In the genomic region with DNA sequence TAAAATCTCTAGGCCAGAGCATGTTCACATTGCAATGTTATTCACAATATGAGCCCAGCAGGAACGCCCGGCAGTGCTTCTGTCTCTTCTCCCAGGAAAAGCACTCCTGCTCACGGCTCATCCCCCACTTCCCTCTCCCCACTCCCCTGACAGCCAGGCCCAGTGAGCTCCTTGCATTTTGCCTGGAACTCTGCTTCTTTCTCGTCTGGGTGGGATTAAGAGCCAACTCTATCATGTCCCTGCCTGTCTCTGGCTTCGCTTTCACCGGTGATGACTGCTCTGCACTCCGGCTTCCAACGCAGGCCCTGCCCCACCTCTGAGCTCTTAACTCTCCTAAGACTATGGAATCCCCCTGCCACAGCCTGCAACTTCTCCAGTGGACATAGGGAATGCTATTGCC, we compare ENCODE assay signal across 20 cellular contexts. TPM values are rescaled to one million over a fixed set of nuclear protein-coding genes. Genes with fewer than 3 reads are reported as not detected.
DNase-seq lines count a peak whose midpoint lies in the region; ATAC-seq, FAIRE-seq and TF ChIP-seq lines count a peak whose summit lies in the region.
"Had no signal": no experiment of that assay in that cellular context is flagged by ENCODE, and none has a peak within 500 bp of the region (broad histone marks: within the 10 kb centered on the region; RNA-seq: fewer than 3 reads in every experiment).

No MANE protein-coding gene starts in this region.

- WGBS in psoas muscle, 3 donors, result 79 to 84% (median 80%) methylated on average over 8 of the region's 8 CpGs

- CTCF ChIA-PET in MCF 10A (lab: Yijun Ruan, JAX) (interaction anchor here (0.6 to 2.9 kb wide), 5 partner anchors 11 to 1987 kb away, joined by 3 to 13 read pairs (median 3); no protein-coding TSS in a partner anchor), GM10248 (lab: Yijun Ruan, JAX) (interaction anchor here (1.0 to 3.0 kb wide), 3 partner anchors 9 to 18 kb away, joined by 3 to 17 read pairs (median 5); no protein-coding TSS in a partner anchor)

- peak overlapping the region; percentile 27 for H3K27ac Mint-ChIP-seq in MCF 10A (ENCODE audit: low read depth, unreplicated experiment)
- H3K27ac Mint-ChIP-seq in neural crest cell (ENCODE audit: unreplicated experiment), result peak overlapping the region; percentile 43
- H3K27ac Mint-ChIP-seq: CD4-positive, alpha-beta T cell had no signal

- H3K9me3 ChIP-seq in breast epithelium (no peaks in the 10 kb centered on the region), psoas muscle (no peaks in the 10 kb centered on the region)
- H3K9me3 ChIP-seq: BE2C had no signal

- TF ChIP-seq CTCF in MCF 10A (IDR thresholded peaks at IDR 0.05; ENCODE audit: unreplicated experiment) (no peak), breast epithelium (IDR thresholded peaks at IDR 0.05) (no peak), neural crest cell (conservative IDR thresholded peaks at IDR 0.05) (no peak), GM10248 (IDR thresholded peaks at IDR 0.05; ENCODE audit: control extremely low read depth, extremely low read depth, low read depth, missing control alignments) (no peak), psoas muscle (IDR thresholded peaks at IDR 0.05) (no peak)

- no peak overlapping the region for H3K4me3 Mint-ChIP-seq in MCF 10A (ENCODE audit: unreplicated experiment)
- H3K4me3 Mint-ChIP-seq in neural crest cell, result no peak overlapping the region
- H3K4me3 Mint-ChIP-seq: CD4-positive, alpha-beta T cell; H9 had no signal

- H3K9me3 Mint-ChIP-seq in MCF 10A (ENCODE audit: unreplicated experiment) (no peaks in the 10 kb centered on the region), neural crest cell (no peaks in the 10 kb centered on the region)
- H3K9me3 Mint-ChIP-seq: CD4-positive, alpha-beta T cell; H9 had no signal

- H3K4me1 ChIP-seq in breast epithelium, result no peaks in the 10 kb centered on the region
- no peaks in the 10 kb centered on the region for H3K4me1 ChIP-seq in psoas muscle
- H3K4me1 ChIP-seq: BE2C had no signal

- H3K27me3 Mint-ChIP-seq in MCF 10A (ENCODE audit: insufficient read depth, unreplicated experiment) (no peaks in the 10 kb centered on the region), neural crest cell (ENCODE audit: low read depth) (no peaks in the 10 kb centered on the region)
- H3K27me3 Mint-ChIP-seq: CD4-positive, alpha-beta T cell had no signal

- in situ Hi-C loops in KBM-7 (cut with MboI; ENCODE audit: low pct_unique_long_range_greater_than_20kb, low sequenced_read_pairs), result no loop called here

- POLR2A ChIA-PET in MCF 10A (lab: Yijun Ruan, JAX) (interaction anchor here (0.6 kb wide), 1 partner anchor 12 kb away, joined by 3 read pairs; no protein-coding TSS in a partner anchor), GM10248 (lab: Yijun Ruan, JAX) (no interaction called here)

- FAIRE-seq in urothelium cell line (lab: Jason Lieb, UNC), result peak; percentile 74
- FAIRE-seq: GM19239 had no signal

- peak; percentile 58 for ATAC-seq in esophagus mucosa
- no peak for ATAC-seq in psoas muscle
- ATAC-seq: Right ventricle myocardium inferior had no signal

- H3K4me3 ChIP-seq in breast epithelium, result no peak overlapping the region
- H3K4me3 ChIP-seq in psoas muscle, result no peak overlapping the region

- H3K36me3 Mint-ChIP-seq in MCF 10A (ENCODE audit: insufficient read depth, unreplicated experiment) (no peaks in the 10 kb centered on the region), neural crest cell (ENCODE audit: low read depth) (no peaks in the 10 kb centered on the region)

- no peaks in the 10 kb centered on the region for H3K36me3 ChIP-seq in breast epithelium
- H3K36me3 ChIP-seq in psoas muscle (ENCODE audit: insufficient read depth in 1 of 2, low read depth in 1 of 2), result no peaks in the 10 kb centered on the region
- H3K36me3 ChIP-seq: BE2C had no signal

- intact Hi-C loops in MCF 10A (cut with micrococcal nuclease) (no loop called here), breast epithelium (cut with DNase I; ENCODE audit: low total_unique reads) (no loop called here), psoas muscle (cut with DNase I) (no loop called here)

- TF ChIP-seq POLR2A in breast epithelium (IDR thresholded peaks at IDR 0.05), result no peak

- no peak overlapping the region for H3K27ac ChIP-seq in breast epithelium
- H3K27ac ChIP-seq in psoas muscle, result no peak overlapping the region
- H3K27ac ChIP-seq: HL-60 had no signal

- H3K27me3 ChIP-seq in breast epithelium (no peaks in the 10 kb centered on the region), psoas muscle (ENCODE audit: insufficient read depth in 3 of 3, low read length in 2 of 3) (peaks cover 0 to 21% (median 8%) of the 10 kb centered on the region in 3 donors)

- no peak for DNase-seq in MCF 10A (ENCODE audit: unreplicated experiment)
- no peak for DNase-seq in breast epithelium (ENCODE audit: low spot score in 2 of 2)
- DNase-seq in neural crest cell (ENCODE audit: low read depth, low spot score), result no peak
- DNase-seq in urothelium cell line (ENCODE audit: low spot score), result no peak
- DNase-seq in KBM-7, result no peak
- no peak for DNase-seq in GM10248 (ENCODE audit: extremely low spot score)
- DNase-seq in psoas muscle, result no peak
- DNase-seq: 8988T; BE2C; CD4-positive, alpha-beta T cell; EL; H9; KG1; NCI-H1436 treated with DMSO at 0.1 percent for 48 hours; NCI-H2029 treated with DMSO at 0.1 percent for 48 hours; NCI-H82 had no signal

- H3K4me1 Mint-ChIP-seq in MCF 10A (ENCODE audit: insufficient read depth, unreplicated experiment) (peaks cover 24% of the 10 kb centered on the region), neural crest cell (no peaks in the 10 kb centered on the region)

- BruUV-seq in MCF 10A (replicated peaks; lab: Mats Ljungman, UMichigan), result no TSS peak

RNA-seq across cellular contexts. Expression of a gene that starts 2.5 kb away (rescaled TPM):
- total RNA-seq in MCF 10A (2022) (22.4 and 39.9 TPM in 2 replicates), breast epithelium (1 to 10 TPM in 2 of 3 donors, not detected in 1; 3.4 to 5.2 TPM), esophagus mucosa (24.5 TPM), neural crest cell (not detected in 2 replicates), psoas muscle (under 1 TPM in 2 of 4 donors, not detected in 2; 0.59 to 0.77 TPM)
- 1 to 10 TPM in 1 of 3 donors, under 1 TPM in 1, not detected in 1; 0.05 to 2.1 TPM for polyA plus RNA-seq in psoas muscle
- total RNA-seq: H9, Right ventricle myocardium inferior had no signal

RNA-seq across cellular contexts. Expression of a gene that starts 49.3 kb away (rescaled TPM):
- total RNA-seq in MCF 10A (2022) (337 and 338 TPM in 2 replicates), breast epithelium (100 to 1,000 TPM in 1 of 3 donors, 10 to 100 TPM in 2; 63.9 to 107 (median 89.4) TPM), esophagus mucosa (94.2 TPM), neural crest cell (108 and 115 TPM in 2 replicates), psoas muscle (100 to 1,000 TPM in 3 of 4 donors, 10 to 100 TPM in 1; 89.7 to 144 (median 125) TPM)
- polyA plus RNA-seq in psoas muscle, result 100 to 1,000 TPM; 112 to 299 (median 286) TPM

RNA-seq across cellular contexts. Expression of a gene that starts 49.9 kb away (rescaled TPM):
- total RNA-seq in MCF 10A (2022) (70.7 and 74.1 TPM in 2 replicates), breast epithelium (100 to 1,000 TPM in 1 of 3 donors, 10 to 100 TPM in 2; 58.0 to 102 (median 75.2) TPM), esophagus mucosa (70.0 TPM), neural crest cell (51.2 and 52.9 TPM in 2 replicates), psoas muscle (10 to 100 TPM; 54.1 to 76.4 (median 66.5) TPM)
- 100 to 1,000 TPM in 1 of 3 donors, 10 to 100 TPM in 2; 58.6 to 133 (median 81.3) TPM for polyA plus RNA-seq in psoas muscle
